20 cellular contexts compared by ENCODE assay signal in the genomic region with DNA sequence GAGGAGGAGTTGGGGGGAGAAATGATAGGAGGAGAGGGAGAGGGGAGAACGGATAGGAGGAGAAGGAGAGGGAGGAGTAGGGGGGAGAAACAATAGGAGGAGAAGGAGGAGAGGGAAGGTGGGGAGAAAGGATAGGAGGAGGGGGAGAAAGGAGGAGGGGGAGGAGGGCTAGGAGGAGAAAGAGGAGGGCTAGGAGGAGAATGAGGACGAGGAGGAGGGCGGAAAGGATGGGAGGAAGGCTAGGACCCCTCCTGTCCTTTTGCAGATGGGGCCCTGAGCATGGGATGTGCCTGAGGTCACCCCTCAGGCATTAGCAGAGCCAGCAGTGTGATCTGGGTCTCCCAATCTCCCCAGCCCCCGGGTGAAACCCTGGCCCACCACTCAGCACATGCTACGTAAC.
"Had no signal": no experiment of that assay in that cellular context is flagged by ENCODE, and none has a peak within 500 bp of the region (broad histone marks: within the 10 kb centered on the region; RNA-seq: fewer than 3 reads in every experiment).

No MANE protein-coding gene starts in this region.

- H3K27ac ChIP-seq: right atrium auricular region, suprapubic skin had no signal

- H3K9me3 ChIP-seq: right atrium auricular region, suprapubic skin had no signal

- H3K9me3 Mint-ChIP-seq: activated CD4-positive, alpha-beta T cell treated with anti-CD3 and anti-CD28 coated beads, Interleukin-2, amount 10 ng/mL, durations not matched to agents 7 days and 5 days; activated naive CD4-positive, alpha-beta T cell treated with anti-CD3 and anti-CD28 coated beads, Interleukin-2, amount 50 U/mL, for 72 hours; activated T-cell treated with anti-CD3 and anti-CD28 coated beads, Interleukin-2, amount 50 U/mL, for 72 hours; naive thymus-derived CD8-positive, alpha-beta T cell; T-helper 1 cell treated with Interleukin-12 subunit alpha and Interleukin-12 subunit beta and Interleukin-4 antibody, amounts not matched to agents 30 μg/mL and 1 μg/mL, for 36 hours; type B pancreatic cell had no signal

- DNase-seq: activated CD4-positive, alpha-beta T cell treated with anti-CD3 and anti-CD28 coated beads, Interleukin-2, amount 10 ng/mL, durations not matched to agents 7 days and 5 days; activated CD4-positive, CD25-positive, alpha-beta regulatory T cell; activated CD8-positive, alpha-beta memory T cell treated with anti-CD3 and anti-CD28 coated beads, Interleukin-2, amount 50 U/mL, for 48 hours; activated gamma-delta T cell; activated T-cell treated with anti-CD3 and anti-CD28 coated beads, Interleukin-2, amount 50 U/mL, for 72 hours; caudate nucleus; mammary epithelial cell; naive thymus-derived CD8-positive, alpha-beta T cell; nucleus accumbens; stimulated activated CD4-positive, alpha-beta T cell treated with anti-CD3 and anti-CD28 coated beads, Interleukin-4, amount 100 ng/mL, for 24 hours; stimulated activated naive CD4-positive, alpha-beta T cell treated with Interleukin-2 at 50 U/mL for 16 hours had no signal

- H3K4me3 Mint-ChIP-seq: activated CD4-positive, alpha-beta T cell treated with anti-CD3 and anti-CD28 coated beads, Interleukin-2, amount 10 ng/mL, durations not matched to agents 7 days and 5 days; activated T-cell treated with anti-CD3 and anti-CD28 coated beads, Interleukin-2, amount 50 U/mL, for 72 hours; naive thymus-derived CD8-positive, alpha-beta T cell; T-helper 1 cell treated with Interleukin-12 subunit alpha and Interleukin-12 subunit beta and Interleukin-4 antibody, amounts not matched to agents 30 μg/mL and 1 μg/mL, for 36 hours; type B pancreatic cell had no signal

- H3K4me1 ChIP-seq: right atrium auricular region, suprapubic skin had no signal

- ATAC-seq: activated T-cell treated with anti-CD3 and anti-CD28 coated beads, Interleukin-2, amount 50 U/mL, for 72 hours; naive thymus-derived CD8-positive, alpha-beta T cell had no signal

- H3K4me3 ChIP-seq: right atrium auricular region, suprapubic skin had no signal

- H3K27me3 ChIP-seq: right atrium auricular region had no signal

- FAIRE-seq: colon, islet of Langerhans, small intestine, TTC549 had no signal

- H3K27ac Mint-ChIP-seq: activated CD4-positive, alpha-beta T cell treated with anti-CD3 and anti-CD28 coated beads, Interleukin-2, amount 10 ng/mL, durations not matched to agents 7 days and 5 days; activated naive CD4-positive, alpha-beta T cell treated with anti-CD3 and anti-CD28 coated beads, Interleukin-2, amount 50 U/mL, for 72 hours; activated T-cell treated with anti-CD3 and anti-CD28 coated beads, Interleukin-2, amount 50 U/mL, for 72 hours; naive thymus-derived CD8-positive, alpha-beta T cell; T-helper 1 cell treated with Interleukin-12 subunit alpha and Interleukin-12 subunit beta and Interleukin-4 antibody, amounts not matched to agents 30 μg/mL and 1 μg/mL, for 36 hours; type B pancreatic cell had no signal

- H3K36me3 Mint-ChIP-seq: activated naive CD4-positive, alpha-beta T cell treated with anti-CD3 and anti-CD28 coated beads, Interleukin-2, amount 50 U/mL, for 72 hours; type B pancreatic cell had no signal

- H3K27me3 Mint-ChIP-seq: activated CD4-positive, alpha-beta T cell treated with anti-CD3 and anti-CD28 coated beads, Interleukin-2, amount 10 ng/mL, durations not matched to agents 7 days and 5 days; naive thymus-derived CD8-positive, alpha-beta T cell; type B pancreatic cell had no signal

- H3K4me1 Mint-ChIP-seq: activated CD4-positive, alpha-beta T cell treated with anti-CD3 and anti-CD28 coated beads, Interleukin-2, amount 10 ng/mL, durations not matched to agents 7 days and 5 days; naive thymus-derived CD8-positive, alpha-beta T cell had no signal
